8 cellular contexts compared by ENCODE assay signal in the genomic region with DNA sequence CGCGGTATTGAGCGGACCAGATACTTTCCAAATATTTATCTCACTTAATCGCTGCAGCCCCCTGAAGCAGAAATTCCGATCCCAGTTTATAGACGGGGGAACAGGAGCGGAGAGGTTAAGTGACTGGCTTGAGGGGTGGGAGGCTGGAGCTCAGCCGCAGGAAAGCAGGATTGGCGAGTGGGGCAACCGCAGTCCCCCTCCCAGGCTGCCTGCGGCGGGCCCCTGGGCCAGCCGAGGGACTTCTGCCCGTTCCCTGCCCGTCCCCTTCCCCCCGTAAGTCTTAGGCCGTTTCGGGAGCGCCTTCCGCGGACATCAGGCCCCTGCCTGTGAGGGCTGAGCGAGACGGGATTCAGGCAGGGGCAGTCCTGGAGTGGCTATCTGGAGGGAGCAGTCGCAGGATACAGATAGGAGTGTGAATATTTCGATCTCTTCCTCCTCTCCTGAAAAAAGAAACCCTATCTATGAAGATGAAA. TPM values are rescaled to one million over a fixed set of nuclear protein-coding genes. Genes with fewer than 3 reads are reported as not detected.
DNase-seq lines count a peak whose midpoint lies in the region; ATAC-seq and TF ChIP-seq lines count a peak whose summit lies in the region.

No MANE protein-coding gene starts in this region.

- intact Hi-C loops in CD8-positive, alpha-beta T cell (cut with DNase I, micrococcal nuclease), result loop anchor here (1.0 to 5.0 kb wide), 6 partner anchors 67 to 517 kb away; a partner anchor contains a TSS

- H3K4me2 ChIP-seq in trophoblast cell (ENCODE audit: low read length), result peak overlapping the region; percentile 75

- ATAC-seq in CD8-positive, alpha-beta T cell, result no peak
- ATAC-seq in activated CD8-positive, alpha-beta T cell treated with anti-CD3 and anti-CD28 coated beads, Interleukin-2, amount 10 ng/mL, durations not matched to agents 7 days and 5 days, result no peak

- no peaks in the 10 kb centered on the region for H3K36me3 ChIP-seq in CD8-positive, alpha-beta T cell (ENCODE audit: insufficient read depth, low read length)
- H3K36me3 ChIP-seq in HUES48 (ENCODE audit: control insufficient read depth, insufficient read depth, low read length) (peaks cover 1% of the 10 kb centered on the region; the same call in 1 of the 2 replicates), trophoblast cell (ENCODE audit: control insufficient read depth in 1 of 2, insufficient read depth in 2 of 2, low read length in 2 of 2) (no peaks in the 10 kb centered on the region)

- no peak overlapping the region for H2BK12ac ChIP-seq in trophoblast cell (ENCODE audit: low read length)

- WGBS in trophoblast cell (ENCODE audit: extremely low coverage, insufficient coverage, insufficient read length), result no CpG with 5 or more reads among the region's 25 CpGs

- no peak for TF ChIP-seq CTCF in CD8-positive, alpha-beta T cell (IDR thresholded peaks at IDR 0.05)
- TF ChIP-seq CTCF in glutamatergic neuron (IDR thresholded peaks at IDR 0.05; ENCODE audit: partially characterized antibody, unreplicated experiment), result no peak

- no peak overlapping the region for H4K91ac ChIP-seq in trophoblast cell (ENCODE audit: low read depth, low read length)

- H3K23ac ChIP-seq in trophoblast cell (ENCODE audit: low read length), result no peak overlapping the region

- no peaks in the 10 kb centered on the region for H3K79me2 ChIP-seq in trophoblast cell (ENCODE audit: control insufficient read depth, insufficient read depth, low read length, poor library complexity)

- CTCF ChIA-PET in CD8-positive, alpha-beta T cell (lab: Charles Lee), result interaction anchor here (0.9 to 1.7 kb wide), 2 partner anchors 27 to 67 kb away, joined by 3 to 8 read pairs; no protein-coding TSS in a partner anchor
- CTCF ChIA-PET in activated CD8-positive, alpha-beta T cell treated with anti-CD3 and anti-CD28 coated beads, Interleukin-2, amount 10 ng/mL, durations not matched to agents 7 days and 5 days (lab: Charles Lee), result interaction anchor here (0.9 to 4.7 kb wide), 16 partner anchors 10 to 576 kb away, joined by 3 to 48 read pairs (median 4); no protein-coding TSS in a partner anchor

- peak overlapping the region; percentile 93 for H3K4me3 ChIP-seq in CD8-positive, alpha-beta T cell (ENCODE audit: low read depth, low read length)
- peak overlapping the region; percentile 84 for H3K4me3 ChIP-seq in HUES48 (ENCODE audit: low read depth, low read length)
- H3K4me3 ChIP-seq in trophoblast cell (ENCODE audit: low read depth, low read length), result peak overlapping the region; percentile 81

- H3K27me3 ChIP-seq in CD8-positive, alpha-beta T cell (ENCODE audit: insufficient read depth, low read length), result no peaks in the 10 kb centered on the region
- H3K27me3 ChIP-seq in HUES48 (ENCODE audit: control insufficient read depth, insufficient read depth, low read length) (peaks cover 13% of the 10 kb centered on the region), trophoblast cell (ENCODE audit: insufficient read depth, low read length) (peaks cover 3% of the 10 kb centered on the region)

- peaks cover 31% of the 10 kb centered on the region for H3K27me3 Mint-ChIP-seq in CD8-positive, alpha-beta T cell (ENCODE audit: low read depth)
- peaks cover 28% of the 10 kb centered on the region for H3K27me3 Mint-ChIP-seq in activated CD8-positive, alpha-beta T cell treated with anti-CD3 and anti-CD28 coated beads, Interleukin-2, amount 10 ng/mL, durations not matched to agents 7 days and 5 days (ENCODE audit: low read depth)
- peaks cover 5% of the 10 kb centered on the region for H3K27me3 Mint-ChIP-seq in glutamatergic neuron (ENCODE audit: unreplicated experiment)

- H2AK5ac ChIP-seq in trophoblast cell (ENCODE audit: low read length), result no peak overlapping the region

- H2BK120ac ChIP-seq in trophoblast cell (ENCODE audit: insufficient read depth, low read length, poor library complexity), result no peak overlapping the region

- no peak overlapping the region for H4K8ac ChIP-seq in trophoblast cell (ENCODE audit: low read depth, low read length)

- H3K9me3 ChIP-seq in CD8-positive, alpha-beta T cell (ENCODE audit: low read length), result no peaks in the 10 kb centered on the region
- no peaks in the 10 kb centered on the region for H3K9me3 ChIP-seq in HUES48 (ENCODE audit: control insufficient read depth, insufficient read depth, low read length)
- H3K9me3 ChIP-seq in trophoblast cell (ENCODE audit: insufficient read depth, low read depth, low read length), result no peaks in the 10 kb centered on the region

- peak overlapping the region; percentile 19 for H2AFZ ChIP-seq in trophoblast cell (ENCODE audit: insufficient read depth, low read length, poor library complexity)

- H3K27ac Mint-ChIP-seq in CD8-positive, alpha-beta T cell, result no peak overlapping the region
- H3K27ac Mint-ChIP-seq in activated CD8-positive, alpha-beta T cell treated with anti-CD3 and anti-CD28 coated beads, Interleukin-2, amount 10 ng/mL, durations not matched to agents 7 days and 5 days, result peak overlapping the region; percentile 4
- no peak overlapping the region for H3K27ac Mint-ChIP-seq in glutamatergic neuron (ENCODE audit: unreplicated experiment)

- peaks cover 2% of the 10 kb centered on the region for H3K79me1 ChIP-seq in trophoblast cell (ENCODE audit: low read length)

- H3K14ac ChIP-seq in trophoblast cell (ENCODE audit: low read length), result no peak overlapping the region

- POLR2A ChIA-PET in CD8-positive, alpha-beta T cell (lab: Charles Lee), result interaction anchor here (1.0 kb wide), 1 partner anchor 13 kb away, joined by 3 read pairs; no protein-coding TSS in a partner anchor
- POLR2A ChIA-PET in activated CD8-positive, alpha-beta T cell treated with anti-CD3 and anti-CD28 coated beads, Interleukin-2, amount 10 ng/mL, durations not matched to agents 7 days and 5 days (lab: Charles Lee), result interaction anchor here (0.9 kb wide), 1 partner anchor 65 kb away, joined by 3 read pairs; no protein-coding TSS in a partner anchor

- H3K9me3 Mint-ChIP-seq in CD8-positive, alpha-beta T cell, result no peaks in the 10 kb centered on the region
- H3K9me3 Mint-ChIP-seq in activated CD8-positive, alpha-beta T cell treated with anti-CD3 and anti-CD28 coated beads, Interleukin-2, amount 10 ng/mL, durations not matched to agents 7 days and 5 days (ENCODE audit: insufficient read depth), result no peaks in the 10 kb centered on the region
- H3K9me3 Mint-ChIP-seq in glutamatergic neuron (ENCODE audit: unreplicated experiment), result peaks cover 6% of the 10 kb centered on the region

- H4K12ac ChIP-seq in trophoblast cell (ENCODE audit: low read depth, low read length), result no peak overlapping the region

- peak overlapping the region; percentile 74; the same call in 1 of the 2 replicates for H3K9ac ChIP-seq in HUES48 (ENCODE audit: low read depth, low read length)
- peak overlapping the region; percentile 41 for H3K9ac ChIP-seq in trophoblast cell (ENCODE audit: low read length)

- H3K18ac ChIP-seq in trophoblast cell (ENCODE audit: low read length), result no peak overlapping the region

- no peak overlapping the region for H3K4ac ChIP-seq in trophoblast cell (ENCODE audit: low read depth, low read length)

- no peak overlapping the region for H3K27ac ChIP-seq in CD8-positive, alpha-beta T cell (ENCODE audit: low read depth, low read length)
- H3K27ac ChIP-seq in HUES48 (ENCODE audit: low read depth, low read length), result peak overlapping the region; percentile 84
- H3K27ac ChIP-seq in trophoblast cell (ENCODE audit: low read depth, low read length), result no peak overlapping the region

- no peaks in the 10 kb centered on the region for H3K36me3 Mint-ChIP-seq in CD8-positive, alpha-beta T cell
- peaks cover 3% of the 10 kb centered on the region for H3K36me3 Mint-ChIP-seq in activated CD8-positive, alpha-beta T cell treated with anti-CD3 and anti-CD28 coated beads, Interleukin-2, amount 10 ng/mL, durations not matched to agents 7 days and 5 days (ENCODE audit: low read depth)
- no peaks in the 10 kb centered on the region for H3K36me3 Mint-ChIP-seq in glutamatergic neuron (ENCODE audit: unreplicated experiment)

- no peak overlapping the region for H2BK5ac ChIP-seq in trophoblast cell (ENCODE audit: low read depth, low read length, poor library complexity)

- no peak for DNase-seq in CD8-positive, alpha-beta T cell
- DNase-seq in activated CD8-positive, alpha-beta T cell treated with anti-CD3 and anti-CD28 coated beads, Interleukin-2, amount 10 ng/mL, durations not matched to agents 7 days and 5 days, result no peak
- DNase-seq in glutamatergic neuron (peak; percentile 35), trophoblast cell (peak in 1 of 2 donors; percentile 22), SIG-M5 treated with dmso at 0.1 percent for 504 hours (lab: John Stamatoyannopoulos, UW; ENCODE audit: unreplicated experiment) (no peak), NCI-H187 treated with DMSO at 0.1 percent for 48 hours (lab: John Stamatoyannopoulos, UW) (no peak), GM19238 (ENCODE audit: insufficient read length, low spot score) (no peak)

- H3K4me1 Mint-ChIP-seq in CD8-positive, alpha-beta T cell (ENCODE audit: low read depth), result peaks cover 20% of the 10 kb centered on the region
- H3K4me1 Mint-ChIP-seq in activated CD8-positive, alpha-beta T cell treated with anti-CD3 and anti-CD28 coated beads, Interleukin-2, amount 10 ng/mL, durations not matched to agents 7 days and 5 days (ENCODE audit: low read depth), result peaks cover 24% of the 10 kb centered on the region
- H3K4me1 Mint-ChIP-seq in glutamatergic neuron (ENCODE audit: low read depth, unreplicated experiment), result peaks cover 12% of the 10 kb centered on the region

- peak overlapping the region; percentile 94 for H3K4me3 Mint-ChIP-seq in CD8-positive, alpha-beta T cell
- peak overlapping the region; percentile 88 for H3K4me3 Mint-ChIP-seq in activated CD8-positive, alpha-beta T cell treated with anti-CD3 and anti-CD28 coated beads, Interleukin-2, amount 10 ng/mL, durations not matched to agents 7 days and 5 days
- peak overlapping the region; percentile 98 for H3K4me3 Mint-ChIP-seq in glutamatergic neuron (ENCODE audit: unreplicated experiment)

- peaks cover 12% of the 10 kb centered on the region for H3K4me1 ChIP-seq in CD8-positive, alpha-beta T cell (ENCODE audit: insufficient read depth, low read length)
- H3K4me1 ChIP-seq in HUES48 (ENCODE audit: control insufficient read depth, insufficient read depth, low read length), result peaks cover 12% of the 10 kb centered on the region
- H3K4me1 ChIP-seq in trophoblast cell (ENCODE audit: control insufficient read depth in 1 of 2, insufficient read depth in 2 of 2, low read length in 2 of 2), result peaks cover 2 to 5% of the 10 kb centered on the region in 2 experiments

RNA-seq across cellular contexts. Expression of a gene that starts 0.7 kb away (rescaled TPM):
- under 1 TPM in 1 of 2 experiments, not detected in 1; 0.19 TPM for total RNA-seq in CD8-positive, alpha-beta T cell
- total RNA-seq in activated CD8-positive, alpha-beta T cell treated with anti-CD3 and anti-CD28 coated beads, Interleukin-2, amount 10 ng/mL, durations not matched to agents 7 days and 5 days, result 1 to 10 TPM; 6.6 to 7.1 TPM
- total RNA-seq in glutamatergic neuron (ENCODE audit: unreplicated experiment), result 3.3 TPM
- polyA plus RNA-seq in trophoblast cell (2013), result 1.4 and 1.9 TPM in 2 replicates
